ENCODE assay signal across 33 cellular contexts in genomic region chr6:41014780-41015179, GRCh38. TPM values are rescaled to one million over a fixed set of nuclear protein-coding genes. Genes with fewer than 3 reads are reported as not detected.
"Had no signal": no experiment of that assay in that cellular context is flagged by ENCODE, and none has a peak within 500 bp of the region (broad histone marks: within the 10 kb centered on the region; RNA-seq: fewer than 3 reads in every experiment).

No MANE protein-coding gene starts in this region.

- H3K4me1 Mint-ChIP-seq: activated CD4-positive, alpha-beta memory T cell treated with anti-CD3 and anti-CD28 coated beads, Interleukin-2, amount 10 ng/mL, durations not matched to agents 7 days and 5 days; activated CD4-positive, alpha-beta T cell treated with anti-CD3 and anti-CD28 coated beads, Interleukin-2, amount 10 ng/mL, durations not matched to agents 7 days and 5 days; activated naive CD4-positive, alpha-beta T cell treated with anti-CD3 and anti-CD28 coated beads, Interleukin-2, amount 10 ng/mL, durations not matched to agents 7 days and 5 days; central memory CD8-positive, alpha-beta T cell had no signal

- DNase-seq: activated CD4-positive, alpha-beta memory T cell treated with anti-CD3 and anti-CD28 coated beads, Interleukin-2, amount 10 ng/mL, durations not matched to agents 7 days and 5 days; activated CD4-positive, alpha-beta T cell treated with anti-CD3 and anti-CD28 coated beads for 4 hours; activated CD4-positive, alpha-beta T cell treated with anti-CD3 and anti-CD28 coated beads, Interleukin-2, amount 10 ng/mL, durations not matched to agents 7 days and 5 days; activated CD4-positive, alpha-beta T cell treated with anti-CD3 and anti-CD28 coated beads, Interleukin-2, amount 50 U/mL, for 4 hours; activated CD4-positive, CD25-positive, alpha-beta regulatory T cell; activated CD4-positive, CD25-positive, alpha-beta regulatory T cell treated with anti-CD3 and anti-CD28 coated beads, Interleukin-2, amount 50 U/mL, for 72 hours; activated CD8-positive, alpha-beta memory T cell treated with anti-CD3 and anti-CD28 coated beads, Interleukin-2, amount 50 U/mL, for 48 hours; activated gamma-delta T cell; activated naive CD4-positive, alpha-beta T cell; activated naive CD4-positive, alpha-beta T cell treated with anti-CD3 and anti-CD28 coated beads, Interleukin-2, amount 10 ng/mL, durations not matched to agents 7 days and 5 days; activated naive CD8-positive, alpha-beta T cell treated with anti-CD3 and anti-CD28 coated beads, Interleukin-2, amount 10 ng/mL, durations not matched to agents 7 days and 5 days; activated T-cell treated with anti-CD3 and anti-CD28 coated beads for 4 hours; activated T-cell treated with anti-CD3 and anti-CD28 coated beads, Interleukin-2, amount 50 U/mL, for 24 hours; activated T-cell treated with anti-CD3 and anti-CD28 coated beads, Interleukin-2, amount 50 U/mL, for 72 hours; brain microvascular endothelial cell; effector CD4-positive, alpha-beta T cell; effector memory CD8-positive, alpha-beta T cell; erythroblast; foreskin keratinocyte; gastrocnemius medialis; glutamatergic neuron; heart left ventricle; T-helper 2 cell had no signal

- H3K36me3 ChIP-seq: ascending aorta, brain microvascular endothelial cell, esophagus muscularis mucosa, gastrocnemius medialis, heart left ventricle had no signal

- H3K36me3 Mint-ChIP-seq: activated naive CD4-positive, alpha-beta T cell treated with anti-CD3 and anti-CD28 coated beads, Interleukin-2, amount 10 ng/mL, durations not matched to agents 7 days and 5 days; activated naive CD4-positive, alpha-beta T cell treated with anti-CD3 and anti-CD28 coated beads, Interleukin-2, amount 50 U/mL, for 72 hours; activated naive CD8-positive, alpha-beta T cell treated with anti-CD3 and anti-CD28 coated beads, Interleukin-2, amount 10 ng/mL, durations not matched to agents 7 days and 5 days had no signal

- H3K4me3 ChIP-seq: ascending aorta, coronary artery, esophagus muscularis mucosa, gastrocnemius medialis, heart left ventricle had no signal

- H3K9me3 Mint-ChIP-seq: activated CD4-positive, alpha-beta memory T cell treated with anti-CD3 and anti-CD28 coated beads, Interleukin-2, amount 10 ng/mL, durations not matched to agents 7 days and 5 days; activated CD4-positive, alpha-beta T cell treated with anti-CD3 and anti-CD28 coated beads, Interleukin-2, amount 10 ng/mL, durations not matched to agents 7 days and 5 days; activated naive CD4-positive, alpha-beta T cell treated with anti-CD3 and anti-CD28 coated beads, Interleukin-2, amount 10 ng/mL, durations not matched to agents 7 days and 5 days; activated naive CD4-positive, alpha-beta T cell treated with anti-CD3 and anti-CD28 coated beads, Interleukin-2, amount 50 U/mL, for 72 hours; activated T-cell treated with anti-CD3 and anti-CD28 coated beads, Interleukin-2, amount 50 U/mL, for 24 hours; activated T-cell treated with anti-CD3 and anti-CD28 coated beads, Interleukin-2, amount 50 U/mL, for 72 hours; central memory CD8-positive, alpha-beta T cell; dendritic cell treated with granulocyte-macrophage colony-stimulating factor and Interleukin-4, amounts not matched to agents 40 ng/mL and 50 ng/mL, for 4 days had no signal

- H3K4me3 Mint-ChIP-seq: activated CD4-positive, alpha-beta memory T cell treated with anti-CD3 and anti-CD28 coated beads, Interleukin-2, amount 10 ng/mL, durations not matched to agents 7 days and 5 days; activated CD4-positive, alpha-beta T cell treated with anti-CD3 and anti-CD28 coated beads, Interleukin-2, amount 10 ng/mL, durations not matched to agents 7 days and 5 days; activated naive CD4-positive, alpha-beta T cell treated with anti-CD3 and anti-CD28 coated beads, Interleukin-2, amount 10 ng/mL, durations not matched to agents 7 days and 5 days; activated naive CD8-positive, alpha-beta T cell treated with anti-CD3 and anti-CD28 coated beads, Interleukin-2, amount 10 ng/mL, durations not matched to agents 7 days and 5 days; activated T-cell treated with anti-CD3 and anti-CD28 coated beads, Interleukin-2, amount 50 U/mL, for 24 hours; activated T-cell treated with anti-CD3 and anti-CD28 coated beads, Interleukin-2, amount 50 U/mL, for 72 hours; central memory CD8-positive, alpha-beta T cell; dendritic cell treated with granulocyte-macrophage colony-stimulating factor and Interleukin-4, amounts not matched to agents 40 ng/mL and 50 ng/mL, for 4 days; effector memory CD8-positive, alpha-beta T cell had no signal

- FAIRE-seq: bronchial epithelial cell had no signal

- H3K4me1 ChIP-seq: ascending aorta, esophagus muscularis mucosa, foreskin keratinocyte, gastrocnemius medialis, heart left ventricle had no signal

- H3K27ac ChIP-seq: ascending aorta, brain microvascular endothelial cell, coronary artery, esophagus muscularis mucosa, foreskin keratinocyte, gastrocnemius medialis, heart left ventricle had no signal

- H3K27me3 ChIP-seq: ascending aorta, brain microvascular endothelial cell, esophagus muscularis mucosa, foreskin keratinocyte, gastrocnemius medialis, heart left ventricle had no signal

- H3K27me3 Mint-ChIP-seq: activated T-cell treated with anti-CD3 and anti-CD28 coated beads, Interleukin-2, amount 50 U/mL, for 24 hours had no signal

- H3K27ac Mint-ChIP-seq: activated CD4-positive, alpha-beta memory T cell treated with anti-CD3 and anti-CD28 coated beads, Interleukin-2, amount 10 ng/mL, durations not matched to agents 7 days and 5 days; activated CD4-positive, alpha-beta T cell treated with anti-CD3 and anti-CD28 coated beads, Interleukin-2, amount 10 ng/mL, durations not matched to agents 7 days and 5 days; activated naive CD4-positive, alpha-beta T cell treated with anti-CD3 and anti-CD28 coated beads, Interleukin-2, amount 10 ng/mL, durations not matched to agents 7 days and 5 days; activated naive CD4-positive, alpha-beta T cell treated with anti-CD3 and anti-CD28 coated beads, Interleukin-2, amount 50 U/mL, for 72 hours; activated naive CD8-positive, alpha-beta T cell treated with anti-CD3 and anti-CD28 coated beads, Interleukin-2, amount 10 ng/mL, durations not matched to agents 7 days and 5 days; activated T-cell treated with anti-CD3 and anti-CD28 coated beads, Interleukin-2, amount 50 U/mL, for 24 hours; activated T-cell treated with anti-CD3 and anti-CD28 coated beads, Interleukin-2, amount 50 U/mL, for 72 hours; dendritic cell treated with granulocyte-macrophage colony-stimulating factor and Interleukin-4, amounts not matched to agents 40 ng/mL and 50 ng/mL, for 4 days; effector memory CD8-positive, alpha-beta T cell had no signal

- ATAC-seq: activated naive CD4-positive, alpha-beta T cell treated with anti-CD3 and anti-CD28 coated beads, Interleukin-2, amount 50 U/mL, for 72 hours; activated T-cell treated with anti-CD3 and anti-CD28 coated beads, Interleukin-2, amount 50 U/mL, for 72 hours; effector memory CD8-positive, alpha-beta T cell; foreskin keratinocyte; gastrocnemius medialis; heart left ventricle had no signal

- H3K9me3 ChIP-seq: ascending aorta, esophagus muscularis mucosa, gastrocnemius medialis, heart left ventricle had no signal

RNA-seq across cellular contexts. Expression of gene TSPO2, which starts 27.5 kb away (rescaled TPM):
- total RNA-seq: activated CD4-positive, alpha-beta memory T cell treated with anti-CD3 and anti-CD28 coated beads, Interleukin-2, amount 10 ng/mL, durations not matched to agents 7 days and 5 days; activated CD4-positive, alpha-beta T cell treated with anti-CD3 and anti-CD28 coated beads, Interleukin-2, amount 10 ng/mL, durations not matched to agents 7 days and 5 days; activated naive CD4-positive, alpha-beta T cell treated with anti-CD3 and anti-CD28 coated beads, Interleukin-2, amount 50 U/mL, for 72 hours; activated naive CD8-positive, alpha-beta T cell treated with anti-CD3 and anti-CD28 coated beads, Interleukin-2, amount 10 ng/mL, durations not matched to agents 7 days and 5 days; activated T-cell treated with anti-CD3 and anti-CD28 coated beads, Interleukin-2, amount 50 U/mL, for 72 hours; ascending aorta; bronchial epithelial cell; cardiac septum; cerebellum; esophagus muscularis mucosa; foreskin keratinocyte; gastrocnemius medialis; heart left ventricle; T-helper 1 cell treated with Interleukin-12 subunit alpha and Interleukin-12 subunit beta and Interleukin-4 antibody, amounts not matched to agents 30 ng/mL and 1 ng/mL, for 36 hours had no signal
- polyA plus RNA-seq: foreskin keratinocyte, heart left ventricle had no signal

RNA-seq across cellular contexts. Expression of gene APOBEC2, which starts 38.2 kb away (rescaled TPM):
- total RNA-seq: activated CD4-positive, alpha-beta memory T cell treated with anti-CD3 and anti-CD28 coated beads, Interleukin-2, amount 10 ng/mL, durations not matched to agents 7 days and 5 days; activated CD4-positive, alpha-beta T cell treated with anti-CD3 and anti-CD28 coated beads, Interleukin-2, amount 10 ng/mL, durations not matched to agents 7 days and 5 days; activated naive CD4-positive, alpha-beta T cell treated with anti-CD3 and anti-CD28 coated beads, Interleukin-2, amount 50 U/mL, for 72 hours; activated naive CD8-positive, alpha-beta T cell treated with anti-CD3 and anti-CD28 coated beads, Interleukin-2, amount 10 ng/mL, durations not matched to agents 7 days and 5 days; activated T-cell treated with anti-CD3 and anti-CD28 coated beads, Interleukin-2, amount 50 U/mL, for 72 hours; ascending aorta; bronchial epithelial cell; cerebellum; foreskin keratinocyte; T-helper 1 cell treated with Interleukin-12 subunit alpha and Interleukin-12 subunit beta and Interleukin-4 antibody, amounts not matched to agents 30 ng/mL and 1 ng/mL, for 36 hours had no signal

RNA-seq across cellular contexts. Expression of gene OARD1, which starts 57.4 kb away (rescaled TPM):
- total RNA-seq: ascending aorta had no signal
